ENCODE assay signal across 9 cellular contexts in the genomic region with DNA sequence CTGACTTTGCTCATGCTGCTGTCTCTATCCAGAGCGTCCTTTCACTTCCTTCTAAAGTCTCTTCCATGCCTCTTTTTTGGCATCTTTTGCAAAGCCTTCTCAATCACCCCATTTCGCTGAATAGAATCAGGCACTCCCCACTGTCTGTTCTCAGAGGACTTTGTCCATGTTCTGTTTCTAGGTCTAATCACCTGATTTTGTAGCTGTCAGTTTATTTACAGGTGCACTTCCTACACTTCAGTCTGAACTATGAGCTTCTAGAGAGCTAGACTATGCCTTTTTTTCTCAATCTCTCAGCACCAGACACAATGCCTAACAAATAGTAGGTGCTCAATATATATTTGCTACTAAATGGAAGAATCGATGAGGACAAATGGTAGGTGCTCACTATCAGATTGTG. TPM values are rescaled to one million over a fixed set of nuclear protein-coding genes. Genes with fewer than 3 reads are reported as not detected.
"Had no signal": no experiment of that assay in that cellular context is flagged by ENCODE, and none has a peak within 500 bp of the region (broad histone marks: within the 10 kb centered on the region; RNA-seq: fewer than 3 reads in every experiment).

No MANE protein-coding gene starts in this region.

- H3K9me3 Mint-ChIP-seq: nephron progenitor cell had no signal

- H3K4me3 ChIP-seq: stomach had no signal

- H3K36me3 ChIP-seq: stomach had no signal

- ATAC-seq: activated CD4-positive, CD25-positive, alpha-beta regulatory T cell treated with anti-CD3 and anti-CD28 coated beads, Interleukin-2, amount 50 U/mL, for 24 hours; activated naive CD4-positive, alpha-beta T cell treated with anti-CD3 and anti-CD28 coated beads, Interleukin-2, amount 50 U/mL, for 72 hours had no signal

- H3K27ac ChIP-seq: stomach had no signal

- H3K9me3 ChIP-seq: stomach had no signal

- H3K4me3 Mint-ChIP-seq: nephron progenitor cell had no signal

- H3K4me1 ChIP-seq: stomach had no signal

- H3K27ac Mint-ChIP-seq: activated naive CD4-positive, alpha-beta T cell treated with anti-CD3 and anti-CD28 coated beads, Interleukin-2, amount 50 U/mL, for 72 hours; nephron progenitor cell had no signal

- H3K27me3 ChIP-seq: stomach had no signal

- DNase-seq: amygdala, foreskin melanocyte, head of caudate nucleus, nephron progenitor cell, stomach, T-helper 2 cell had no signal

- FAIRE-seq: urothelium cell line had no signal

- H3K36me3 Mint-ChIP-seq: activated naive CD4-positive, alpha-beta T cell treated with anti-CD3 and anti-CD28 coated beads, Interleukin-2, amount 50 U/mL, for 72 hours had no signal

RNA-seq across cellular contexts. Expression of gene TLR4, which starts 29.9 kb away (rescaled TPM):
- total RNA-seq: activated naive CD4-positive, alpha-beta T cell treated with anti-CD3 and anti-CD28 coated beads, Interleukin-2, amount 50 U/mL, for 72 hours had no signal
